Comparison of ENCODE assay signal across 26 cellular contexts in the genomic region with DNA sequence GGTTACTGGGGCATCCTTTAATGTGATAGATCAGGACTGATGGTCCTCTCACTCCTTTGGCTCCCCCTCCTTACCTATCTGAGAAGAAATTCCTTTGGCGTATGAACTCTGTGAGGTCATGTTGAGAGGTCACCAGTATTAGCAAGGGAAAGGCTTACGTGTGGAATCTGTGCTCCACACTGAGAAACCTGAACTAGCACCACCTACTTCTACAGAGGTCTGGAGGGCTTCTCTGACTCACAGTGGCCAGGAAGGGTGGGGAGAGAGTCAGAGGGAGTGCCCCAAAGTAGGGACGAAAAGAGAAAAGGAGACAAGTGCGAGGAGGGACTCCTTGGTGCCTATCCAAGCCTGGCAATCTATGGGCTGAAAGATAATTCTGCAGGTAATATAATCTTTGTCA.
DNase-seq lines count a peak whose midpoint lies in the region; ATAC-seq, FAIRE-seq and TF ChIP-seq lines count a peak whose summit lies in the region.
"Had no signal": no experiment of that assay in that cellular context is flagged by ENCODE, and none has a peak within 500 bp of the region (broad histone marks: within the 10 kb centered on the region; RNA-seq: fewer than 3 reads in every experiment).

No MANE protein-coding gene starts in this region.

- no peaks in the 10 kb centered on the region for H3K4me1 Mint-ChIP-seq in activated naive CD4-positive, alpha-beta T cell treated with anti-CD3 and anti-CD28 coated beads for 36 hours (ENCODE audit: low read depth)
- H3K4me1 Mint-ChIP-seq: activated T-helper 17 cell treated with anti-CD3 and anti-CD28 coated beads, Interleukin-2, amount 50 U/mL, for 72 hours had no signal

- TF ChIP-seq CTCF in coronary artery (IDR thresholded peaks at IDR 0.05) (no peak), prostate gland (IDR thresholded peaks at IDR 0.05) (no peak), tibial nerve (IDR thresholded peaks at IDR 0.05) (no peak), body of pancreas (IDR thresholded peaks at IDR 0.05) (no peak), kidney (IDR thresholded peaks at IDR 0.05; ENCODE audit: borderline replicate concordance, extremely low read depth, insufficient read depth) (no peak)

- no peak for TF ChIP-seq EP300 in tibial nerve (IDR thresholded peaks at IDR 0.05)

- H3K36me3 ChIP-seq in prostate gland (no peaks in the 10 kb centered on the region), tibial nerve (no peaks in the 10 kb centered on the region), body of pancreas (replicated peaks in 1 of 2; ENCODE audit: insufficient read depth in 1 of 2, low read depth in 2 of 2) (no peaks in the 10 kb centered on the region), kidney (ENCODE audit: control insufficient read depth in 1 of 2, insufficient read depth in 2 of 2, low read length in 2 of 2) (no peaks in the 10 kb centered on the region)

- no peak for FAIRE-seq in kidney (lab: Jason Lieb, UNC)
- FAIRE-seq: astrocyte, GM12878, keratinocyte had no signal

- H3K27me3 ChIP-seq in prostate gland (replicated peaks; ENCODE audit: insufficient read depth) (no peaks in the 10 kb centered on the region), tibial nerve (no peaks in the 10 kb centered on the region), body of pancreas (no peaks in the 10 kb centered on the region)

- H3K27ac Mint-ChIP-seq in activated naive CD4-positive, alpha-beta T cell treated with anti-CD3 and anti-CD28 coated beads for 36 hours: no peak overlapping the region
- H3K27ac Mint-ChIP-seq: activated naive CD4-positive, alpha-beta T cell treated with anti-CD3 and anti-CD28 coated beads, Interleukin-2, amount 50 U/mL, for 72 hours had no signal

- H3K36me3 Mint-ChIP-seq in activated naive CD4-positive, alpha-beta T cell treated with anti-CD3 and anti-CD28 coated beads for 36 hours (ENCODE audit: low read depth): no peaks in the 10 kb centered on the region
- H3K36me3 Mint-ChIP-seq: activated naive CD4-positive, alpha-beta T cell treated with anti-CD3 and anti-CD28 coated beads, Interleukin-2, amount 50 U/mL, for 72 hours had no signal

- CTCF ChIA-PET in activated naive CD4-positive, alpha-beta T cell treated with anti-CD3 and anti-CD28 coated beads for 36 hours (lab: Charles Lee): no interaction called here

- no peaks in the 10 kb centered on the region for H3K4me1 ChIP-seq in prostate gland (replicated peaks)
- peaks cover 0 to 32% (median 10%) of the 10 kb centered on the region in 4 donors for H3K4me1 ChIP-seq in tibial nerve
- peaks cover 6% of the 10 kb centered on the region for H3K4me1 ChIP-seq in body of pancreas
- peaks cover 10 to 18% of the 10 kb centered on the region in 2 donors for H3K4me1 ChIP-seq in kidney (ENCODE audit: control insufficient read depth in 1 of 2, insufficient read depth in 1 of 2, low read depth in 1 of 2, low read length in 2 of 2)

- H3K27me3 Mint-ChIP-seq in activated naive CD4-positive, alpha-beta T cell treated with anti-CD3 and anti-CD28 coated beads for 36 hours (ENCODE audit: low read depth): no peaks in the 10 kb centered on the region
- H3K27me3 Mint-ChIP-seq: activated T-helper 17 cell treated with anti-CD3 and anti-CD28 coated beads, Interleukin-2, amount 50 U/mL, for 72 hours had no signal

- TF ChIP-seq POLR2A in prostate gland (IDR thresholded peaks at IDR 0.05) (no peak), tibial nerve (IDR thresholded peaks at IDR 0.05) (no peak), body of pancreas (IDR thresholded peaks at IDR 0.05) (no peak)

- intact Hi-C loops in prostate gland (cut with DNase I) (loop anchor here (5.0 to 10.0 kb wide), 2 partner anchors 38 to 239 kb away; no protein-coding TSS in a partner anchor), body of pancreas (cut with DNase I) (no loop called here), kidney (cut with DNase I) (no loop called here)
- intact Hi-C loops in activated naive CD4-positive, alpha-beta T cell treated with anti-CD3 and anti-CD28 coated beads for 36 hours (cut with micrococcal nuclease): no loop called here

- ATAC-seq in body of pancreas: no peak
- ATAC-seq: activated naive CD4-positive, alpha-beta T cell treated with anti-CD3 and anti-CD28 coated beads, Interleukin-2, amount 50 U/mL, for 72 hours; activated T-helper 17 cell treated with anti-CD3 and anti-CD28 coated beads, Interleukin-2, amount 50 U/mL, for 72 hours; GM12878 had no signal

- H3K9me3 Mint-ChIP-seq in activated naive CD4-positive, alpha-beta T cell treated with anti-CD3 and anti-CD28 coated beads for 36 hours: no peaks in the 10 kb centered on the region
- H3K9me3 Mint-ChIP-seq: activated naive CD4-positive, alpha-beta T cell treated with anti-CD3 and anti-CD28 coated beads, Interleukin-2, amount 50 U/mL, for 72 hours; activated T-helper 17 cell treated with anti-CD3 and anti-CD28 coated beads, Interleukin-2, amount 50 U/mL, for 72 hours had no signal

- H3K4me3 ChIP-seq in coronary artery (no peak overlapping the region), prostate gland (no peak overlapping the region), tibial nerve (no peak overlapping the region), body of pancreas (no peak overlapping the region), kidney (ENCODE audit: low read length in 2 of 2) (no peak overlapping the region)
- H3K4me3 ChIP-seq: GM12878 had no signal

- H3K9ac ChIP-seq in kidney (ENCODE audit: low read length in 2 of 2): no peak overlapping the region

- no peak overlapping the region for H3K4me3 Mint-ChIP-seq in activated naive CD4-positive, alpha-beta T cell treated with anti-CD3 and anti-CD28 coated beads for 36 hours
- H3K4me3 Mint-ChIP-seq: activated T-helper 17 cell treated with anti-CD3 and anti-CD28 coated beads, Interleukin-2, amount 50 U/mL, for 72 hours had no signal

- DNase-seq in HT-29 (ENCODE audit: low spot score): peak; percentile 31
- DNase-seq in coronary artery (ENCODE audit: low spot score): no peak
- DNase-seq in prostate gland (ENCODE audit: low spot score): no peak
- no peak for DNase-seq in tibial nerve (ENCODE audit: low spot score in 2 of 2)
- DNase-seq in body of pancreas: no peak
- no peak for DNase-seq in midbrain (lab: John Stamatoyannopoulos, UW)
- DNase-seq in kidney: no peak
- DNase-seq in activated naive CD4-positive, alpha-beta T cell treated with anti-CD3 and anti-CD28 coated beads for 36 hours: no peak
- DNase-seq: activated CD4-positive, CD25-positive, alpha-beta regulatory T cell; activated CD8-positive, alpha-beta memory T cell treated with anti-CD3 and anti-CD28 coated beads, Interleukin-2, amount 50 U/mL, for 48 hours; Calu3; glutamatergic neuron; HCEC 1CT; KG1; MM.1S; NCI-H1417; NCI-H2081; NCI-H446; NCI-H82; stimulated activated naive CD4-positive, alpha-beta T cell treated with Interleukin-2 at 50 U/mL for 16 hours; T-helper 1 cell had no signal

- WGBS in prostate gland: 88% methylated on average over 4 of the region's 4 CpGs
- WGBS in tibial nerve, 2 donors: 78 to 84% methylated on average over 4 of the region's 4 CpGs
- 72 to 85% methylated on average over 4 of the region's 4 CpGs for WGBS in body of pancreas, 2 donors

- H3K9me3 ChIP-seq in prostate gland (no peaks in the 10 kb centered on the region), tibial nerve (no peaks in the 10 kb centered on the region), body of pancreas (no peaks in the 10 kb centered on the region), kidney (ENCODE audit: control insufficient read depth in 1 of 2, low read length in 2 of 2) (no peaks in the 10 kb centered on the region)

- peak overlapping the region; percentile 10 to 81 for H3K27ac ChIP-seq in coronary artery
- H3K27ac ChIP-seq in prostate gland: peak overlapping the region; percentile 41 to 65
- H3K27ac ChIP-seq in tibial nerve: peak overlapping the region in 3 of 4 donors; percentile 55 to 79 (median 75)
- no peak overlapping the region for H3K27ac ChIP-seq in body of pancreas
- H3K27ac ChIP-seq in kidney (ENCODE audit: low read depth in 2 of 2, low read length in 2 of 2): no peak overlapping the region

Comparison
In these comparisons a context has a peak if more than half of its experiments do, and no peak if none do; other contexts are left out.
1. H3K27ac ChIP-seq: peak in coronary artery (2 of 2), prostate gland (2 of 2) and tibial nerve (3 of 4); none in body of pancreas (0 of 4) and kidney (0 of 2).